In the genomic region with DNA sequence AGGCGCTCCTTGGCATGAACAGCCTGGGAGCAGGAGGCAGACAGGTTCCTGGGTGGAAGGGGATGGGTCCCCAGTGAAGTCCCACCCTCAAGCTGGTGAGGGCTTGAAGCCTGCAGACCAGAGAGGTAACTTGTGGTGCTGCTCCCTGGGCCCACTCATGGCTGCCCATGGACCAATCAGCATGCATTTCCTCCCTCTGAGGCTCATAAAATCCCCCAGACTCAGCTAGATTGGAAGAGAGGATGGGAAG, we compare ENCODE assay signal across 10 cellular contexts. TPM values are rescaled to one million over a fixed set of nuclear protein-coding genes. Genes with fewer than 3 reads are reported as not detected.
DNase-seq lines count a peak whose midpoint lies in the region; ATAC-seq and TF ChIP-seq lines count a peak whose summit lies in the region.
"Had no signal": no experiment of that assay in that cellular context is flagged by ENCODE, and none has a peak within 500 bp of the region (broad histone marks: within the 10 kb centered on the region; RNA-seq: fewer than 3 reads in every experiment).

No MANE protein-coding gene starts in this region.

- no peaks in the 10 kb centered on the region for H3K27me3 Mint-ChIP-seq in nephron progenitor cell (ENCODE audit: low read depth, poor library complexity)

- intact Hi-C loops in heart left ventricle (cut with DNase I) (loop anchor here in 5 of 10 donors (5.0 kb wide), 3 partner anchors 37 to 47 kb away; no protein-coding TSS in a partner anchor), Right ventricle myocardium superior (cut with DNase I) (no loop called here), esophagus muscularis mucosa (cut with DNase I) (loop anchor here (5.0 kb wide), 1 partner anchor 42 kb away; no protein-coding TSS in a partner anchor), uterus (cut with DNase I; ENCODE audit: low total_unique reads) (no loop called here)

- peak overlapping the region; percentile 62 to 97 (median 85) for H3K4me3 ChIP-seq in heart left ventricle
- H3K4me3 ChIP-seq in esophagus muscularis mucosa: peak overlapping the region; percentile 73 to 94 (median 86)
- peak overlapping the region; percentile 71 to 85 for H3K4me3 ChIP-seq in uterus

- no peak for TF ChIP-seq CTCF in heart left ventricle (IDR thresholded peaks at IDR 0.05)
- TF ChIP-seq CTCF in esophagus muscularis mucosa (IDR thresholded peaks at IDR 0.05): no peak
- no peak for TF ChIP-seq CTCF in nephron progenitor cell (IDR thresholded peaks at IDR 0.05)
- TF ChIP-seq CTCF in uterus (IDR thresholded peaks at IDR 0.05): no peak

- H3K27ac ChIP-seq in heart left ventricle: peak overlapping the region in 11 of 12 donors; percentile 93 to 99 (median 97)
- H3K27ac ChIP-seq in esophagus muscularis mucosa (replicated peaks in 1 of 4): peak overlapping the region; percentile 94 to 99 (median 98)
- H3K27ac ChIP-seq in uterus: peak overlapping the region; percentile 98

- no peaks in the 10 kb centered on the region for H3K9me3 ChIP-seq in heart left ventricle
- no peaks in the 10 kb centered on the region for H3K9me3 ChIP-seq in esophagus muscularis mucosa
- H3K9me3 ChIP-seq in uterus: no peaks in the 10 kb centered on the region

- H3K4me3 Mint-ChIP-seq in nephron progenitor cell: peak overlapping the region; percentile 90

- H3K36me3 Mint-ChIP-seq in nephron progenitor cell (ENCODE audit: low read depth): no peaks in the 10 kb centered on the region

- H3K27ac Mint-ChIP-seq in nephron progenitor cell: no peak overlapping the region

- H3K4me1 Mint-ChIP-seq in nephron progenitor cell: peaks cover 25% of the 10 kb centered on the region

- ATAC-seq in heart left ventricle: peak in 1 of 4 donors; percentile 6
- no peak for ATAC-seq in Right ventricle myocardium superior (ENCODE audit: poor library complexity)
- no peak for ATAC-seq in HG02678 (IDR thresholded peaks at IDR 0.05; ENCODE audit: unreplicated experiment)

- TF ChIP-seq POLR2A in heart left ventricle (IDR thresholded peaks at IDR 0.05) (no peak), esophagus muscularis mucosa (IDR thresholded peaks at IDR 0.05; ENCODE audit: low read depth) (no peak), uterus (IDR thresholded peaks at IDR 0.05) (no peak)

- DNase-seq in heart left ventricle: no peak
- DNase-seq in Right ventricle myocardium superior: no peak
- no peak for DNase-seq in esophagus muscularis mucosa (ENCODE audit: extremely low spot score)
- no peak for DNase-seq in nephron progenitor cell
- DNase-seq in uterus: no peak
- DNase-seq in RKO (ENCODE audit: low spot score): no peak
- DNase-seq in NCI-H2227 (lab: John Stamatoyannopoulos, UW; ENCODE audit: unreplicated experiment): no peak
- DNase-seq: effector CD4-positive, alpha-beta T cell; NCI-H2029 treated with DMSO at 0.1 percent for 48 hours had no signal

- no peak for TF ChIP-seq EP300 in esophagus muscularis mucosa (IDR thresholded peaks at IDR 0.05)

- H3K27me3 ChIP-seq in heart left ventricle (no peaks in the 10 kb centered on the region), esophagus muscularis mucosa (no peaks in the 10 kb centered on the region), uterus (no peaks in the 10 kb centered on the region)

- 83 to 100% (median 88%) methylated on average over 1 of the region's 1 CpG for WGBS in heart left ventricle, 4 donors
- no CpG with 5 or more reads among the region's 1 CpG for WGBS in esophagus muscularis mucosa

- H3K4me1 ChIP-seq in heart left ventricle (peaks cover 0 to 17% (median 8%) of the 10 kb centered on the region in 12 donors), esophagus muscularis mucosa (peaks cover 12 to 28% (median 22%) of the 10 kb centered on the region in 4 donors), uterus (no peaks in the 10 kb centered on the region)

- no peaks in the 10 kb centered on the region for H3K9me3 Mint-ChIP-seq in nephron progenitor cell

- H3K36me3 ChIP-seq in heart left ventricle: peaks cover 0 to 46% (median 36%) of the 10 kb centered on the region in 9 donors
- H3K36me3 ChIP-seq in esophagus muscularis mucosa: peaks cover 18 to 43% (median 31%) of the 10 kb centered on the region in 4 donors
- no peaks in the 10 kb centered on the region for H3K36me3 ChIP-seq in uterus

RNA-seq across cellular contexts. Expression of a gene that starts 50.2 kb away (rescaled TPM):
- total RNA-seq in heart left ventricle: 1,000 to 10,000 TPM in 1 of 9 donors, 100 to 1,000 TPM in 8; 292 to 1,706 (median 520) TPM
- 100 to 1,000 TPM; 133 to 183 TPM for polyA plus RNA-seq in heart left ventricle
- 478 TPM for total RNA-seq in Right ventricle myocardium superior
- 100 to 1,000 TPM; 271 to 678 (median 484) TPM for total RNA-seq in esophagus muscularis mucosa
- 1,000 to 10,000 TPM in 1 of 4 donors, 100 to 1,000 TPM in 3; 305 to 1,063 (median 353) TPM for total RNA-seq in uterus
